ENCODE assay signal across 8 cellular contexts in genomic region chr19:29812881-29813275, GRCh38. TPM values are rescaled to one million over a fixed set of nuclear protein-coding genes. Genes with fewer than 3 reads are reported as not detected.
DNase-seq lines count a peak whose midpoint lies in the region; ATAC-seq and TF ChIP-seq lines count a peak whose summit lies in the region.

No MANE protein-coding gene starts in this region.

- DNase-seq in DND-41 (no peak), osteoblast (ENCODE audit: insufficient read length, low spot score, missing footprints) (no peak), medulla oblongata (ENCODE audit: extremely low spot score) (no peak), NCI-H82 treated with DMSO at 0.1 percent for 48 hours (lab: John Stamatoyannopoulos, UW; ENCODE audit: unreplicated experiment) (no peak), NCI-H128 (lab: John Stamatoyannopoulos, UW; ENCODE audit: unreplicated experiment) (no peak)
- no peak for DNase-seq in effector memory CD8-positive, alpha-beta T cell

- H3K4me3 Mint-ChIP-seq in effector memory CD8-positive, alpha-beta T cell = peak overlapping the region; percentile 79 to 91

- H3K27me3 Mint-ChIP-seq in effector memory CD8-positive, alpha-beta T cell = no peaks in the 10 kb centered on the region

- peak overlapping the region; percentile 47 for H3K27ac Mint-ChIP-seq in effector memory CD8-positive, alpha-beta T cell

- ATAC-seq in DND-41 (ENCODE audit: insufficient read depth, low read depth) = no peak
- ATAC-seq in effector memory CD8-positive, alpha-beta T cell (replicated peaks) = no peak
- ATAC-seq in GM18868 (IDR thresholded peaks at IDR 0.05; ENCODE audit: unreplicated experiment) = no peak

- H3F3A ChIP-seq in OCI-LY1 (ENCODE audit: insufficient read depth, low read length) = no peaks in the 10 kb centered on the region

- H3K4me1 ChIP-seq in DND-41 (ENCODE audit: insufficient read depth, low read length) (peaks cover 22% of the 10 kb centered on the region), OCI-LY1 (ENCODE audit: insufficient read depth, low read length, severe bottlenecking) (peaks cover 46% of the 10 kb centered on the region), osteoblast (ENCODE audit: insufficient read depth, low read length) (peaks cover 4% of the 10 kb centered on the region)

- TF ChIP-seq CTCF in DND-41 (IDR thresholded peaks at IDR 0.05; ENCODE audit: borderline replicate concordance, extremely low read depth, low read length, poor library complexity, severe bottlenecking) (no peak), OCI-LY1 (IDR thresholded peaks at IDR 0.05; ENCODE audit: low read length) (no peak), osteoblast (IDR thresholded peaks at IDR 0.05; ENCODE audit: extremely low read depth, low read depth, low read length) (no peak)

- H3K27me3 ChIP-seq in DND-41 (ENCODE audit: insufficient read depth, low read length, poor library complexity) = no peaks in the 10 kb centered on the region
- no peaks in the 10 kb centered on the region for H3K27me3 ChIP-seq in OCI-LY1 (ENCODE audit: insufficient read depth, low read length)
- H3K27me3 ChIP-seq in osteoblast (ENCODE audit: insufficient read depth, low read length) = no peaks in the 10 kb centered on the region

- H3K9me3 ChIP-seq in DND-41 (ENCODE audit: insufficient read depth, low read length, severe bottlenecking) (no peaks in the 10 kb centered on the region), OCI-LY1 (ENCODE audit: low read length) (no peaks in the 10 kb centered on the region), osteoblast (ENCODE audit: low read depth, low read length) (no peaks in the 10 kb centered on the region)

- H3K36me3 ChIP-seq in DND-41 (ENCODE audit: insufficient read depth, low read length) (peaks cover 18% of the 10 kb centered on the region), OCI-LY1 (ENCODE audit: insufficient read depth, low read length) (peaks cover 38% of the 10 kb centered on the region), osteoblast (ENCODE audit: insufficient read depth, low read length) (peaks cover 6% of the 10 kb centered on the region)

- H3K4me2 ChIP-seq in DND-41 (ENCODE audit: insufficient read depth, low read length) = peak overlapping the region; percentile 52
- peak overlapping the region; percentile 97 for H3K4me2 ChIP-seq in OCI-LY1 (ENCODE audit: low read length)
- peak overlapping the region; percentile 82 for H3K4me2 ChIP-seq in osteoblast (ENCODE audit: insufficient read depth, low read length)

- H2AFZ ChIP-seq in DND-41 (ENCODE audit: low read depth, low read length) (no peak overlapping the region), OCI-LY1 (ENCODE audit: low read length) (no peak overlapping the region), osteoblast (ENCODE audit: low read length) (peak overlapping the region; percentile 74)

- H3K9ac ChIP-seq in DND-41 (ENCODE audit: low read depth, low read length) (peak overlapping the region; percentile 50; the same call in 1 of the 2 replicates), OCI-LY1 (ENCODE audit: low read length) (peak overlapping the region; percentile 89)

- H4K20me1 ChIP-seq in DND-41 (ENCODE audit: insufficient read depth, low read length) (no peaks in the 10 kb centered on the region), OCI-LY1 (ENCODE audit: insufficient read depth, low read length) (no peaks in the 10 kb centered on the region), osteoblast (ENCODE audit: insufficient read depth, low read length) (no peaks in the 10 kb centered on the region)

- no peaks in the 10 kb centered on the region for H3K79me2 ChIP-seq in DND-41 (ENCODE audit: insufficient read depth, low read length)
- no peaks in the 10 kb centered on the region for H3K79me2 ChIP-seq in OCI-LY1 (ENCODE audit: insufficient read depth, low read length)
- no peaks in the 10 kb centered on the region for H3K79me2 ChIP-seq in osteoblast (ENCODE audit: insufficient read depth, low read length)

- peak overlapping the region in 1 of 2 experiments; percentile 58; a peak in 2 of 4 replicates for H3K4me3 ChIP-seq in DND-41 (ENCODE audit: low read depth in 1 of 2, low read length in 2 of 2)
- H3K4me3 ChIP-seq in OCI-LY1 (ENCODE audit: low read depth, low read length, poor library complexity, severe bottlenecking) = peak overlapping the region; percentile 89
- peak overlapping the region; percentile 68 for H3K4me3 ChIP-seq in osteoblast (ENCODE audit: insufficient read depth, low read length)

- H3K36me3 Mint-ChIP-seq in effector memory CD8-positive, alpha-beta T cell (ENCODE audit: insufficient read depth) = peaks cover 11% of the 10 kb centered on the region

- H3K9me2 ChIP-seq in OCI-LY1 (ENCODE audit: low read depth, low read length) = no peaks in the 10 kb centered on the region

- H3K4me1 Mint-ChIP-seq in effector memory CD8-positive, alpha-beta T cell (ENCODE audit: low read depth in 2 of 2) = peaks cover 5 to 9% of the 10 kb centered on the region in 2 donors

- no peaks in the 10 kb centered on the region for H3K9me3 Mint-ChIP-seq in effector memory CD8-positive, alpha-beta T cell

- H3K27ac ChIP-seq in DND-41 (ENCODE audit: low read length) (no peak overlapping the region), OCI-LY1 (ENCODE audit: low read depth, low read length, poor library complexity, severe bottlenecking) (peak overlapping the region; percentile 55), osteoblast (ENCODE audit: low read depth, low read length) (no peak overlapping the region)

RNA-seq across cellular contexts. Expression of gene CCNE1, which starts 1.1 kb away (rescaled TPM):
- total RNA-seq in osteoblast = 4.7 and 5.0 TPM in 2 replicates
